In genomic region chrX:19592952-19593351, GRCh38 we compare ENCODE assay signal across 1 cellular context.
TF ChIP-seq lines count a peak whose summit lies in the region.

No MANE protein-coding gene starts in this region.

TF ChIP-seq in IMR-90, 13 proteins besides CTCF, POLR2A, EP300 and RAD21:
- TF ChIP-seq, protein P1, sequence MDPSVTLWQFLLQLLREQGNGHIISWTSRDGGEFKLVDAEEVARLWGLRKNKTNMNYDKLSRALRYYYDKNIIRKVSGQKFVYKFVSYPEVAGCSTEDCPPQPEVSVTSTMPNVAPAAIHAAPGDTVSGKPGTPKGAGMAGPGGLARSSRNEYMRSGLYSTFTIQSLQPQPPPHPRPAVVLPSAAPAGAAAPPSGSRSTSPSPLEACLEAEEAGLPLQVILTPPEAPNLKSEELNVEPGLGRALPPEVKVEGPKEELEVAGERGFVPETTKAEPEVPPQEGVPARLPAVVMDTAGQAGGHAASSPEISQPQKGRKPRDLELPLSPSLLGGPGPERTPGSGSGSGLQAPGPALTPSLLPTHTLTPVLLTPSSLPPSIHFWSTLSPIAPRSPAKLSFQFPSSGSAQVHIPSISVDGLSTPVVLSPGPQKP (IDR thresholded peaks at IDR 0.05; ENCODE audit: borderline replicate concordance, low read depth, low read length) = no peak
- no peak for TF ChIP-seq BHLHE40 (IDR thresholded peaks at IDR 0.05; ENCODE audit: low read depth, low read length)
- no peak for TF ChIP-seq CHD1 (IDR thresholded peaks at IDR 0.05; ENCODE audit: low read depth, low read length)
- TF ChIP-seq MXI1 (IDR thresholded peaks at IDR 0.05; ENCODE audit: borderline replicate concordance, low read depth, low read length) = no peak
- TF ChIP-seq USF2 (IDR thresholded peaks at IDR 0.05; ENCODE audit: low read depth, low read length) = no peak
- no peak for TF ChIP-seq CEBPB (IDR thresholded peaks at IDR 0.05; ENCODE audit: low read depth, low read length)
- no peak for TF ChIP-seq RFX5 (IDR thresholded peaks at IDR 0.05; ENCODE audit: low read depth, low read length)
- no peak for TF ChIP-seq FOS (IDR thresholded peaks at IDR 0.05; ENCODE audit: low read depth, low read length)
